In the genomic region with DNA sequence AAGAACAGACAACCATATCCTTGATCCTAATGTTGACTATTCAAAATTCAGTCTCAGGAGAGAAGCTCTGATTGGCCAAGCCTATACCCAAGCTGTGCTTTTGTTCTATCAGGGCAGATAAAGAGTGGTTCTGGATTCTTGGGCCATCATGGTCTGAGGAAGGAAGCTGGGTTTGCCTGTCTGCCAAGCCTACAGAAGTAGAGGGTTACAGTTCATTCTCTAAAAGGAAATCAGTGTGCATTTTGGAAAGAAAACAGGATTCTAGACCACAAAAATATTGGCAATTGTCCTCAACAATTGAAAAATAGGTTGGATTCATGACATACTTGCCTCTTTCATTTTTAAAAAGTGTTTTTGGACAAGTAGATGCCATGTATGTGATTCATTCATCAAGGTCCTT, we compare ENCODE assay signal across 19 cellular contexts.
DNase-seq lines count a peak whose midpoint lies in the region; ATAC-seq and TF ChIP-seq lines count a peak whose summit lies in the region.
"Had no signal": no experiment of that assay in that cellular context is flagged by ENCODE, and none has a peak within 500 bp of the region (broad histone marks: within the 10 kb centered on the region; RNA-seq: fewer than 3 reads in every experiment).

No MANE protein-coding gene starts in this region.

- DNase-seq in AG10803 (ENCODE audit: low read depth) (peak; percentile 13), astrocyte of the cerebellum (ENCODE audit: low read depth) (peak; percentile 54), dermis microvascular lymphatic vessel endothelial cell (ENCODE audit: low read depth in 2 of 2) (peak; percentile 11 to 35), fibroblast of peridontal ligament (ENCODE audit: extremely low read depth) (peak; percentile 12), endodermal cell (no peak), heart left ventricle (no peak)
- DNase-seq: BE2C; Calu3; CD8-positive, alpha-beta T cell; DMS53; DND-41; EL; H9 had no signal

- H3K36me3 Mint-ChIP-seq in endodermal cell (ENCODE audit: low read depth): peaks cover 2% of the 10 kb centered on the region
- H3K36me3 Mint-ChIP-seq in activated T-helper 17 cell treated with anti-CD3 and anti-CD28 coated beads, Interleukin-2, amount 50 U/mL, for 72 hours (ENCODE audit: low read depth): no peaks in the 10 kb centered on the region
- H3K36me3 Mint-ChIP-seq: CD14-positive monocyte; CD8-positive, alpha-beta T cell had no signal

- TF ChIP-seq CTCF in AG10803 (conservative IDR thresholded peaks at IDR 0.05; ENCODE audit: low read length): no peak
- no peak for TF ChIP-seq CTCF in astrocyte of the cerebellum (IDR thresholded peaks at IDR 0.05; ENCODE audit: low read depth, low read length, missing control alignments)
- no peak for TF ChIP-seq CTCF in endodermal cell (conservative IDR thresholded peaks at IDR 0.05)
- no peak for TF ChIP-seq CTCF in heart left ventricle (IDR thresholded peaks at IDR 0.05)

- H3K27ac ChIP-seq in endodermal cell (ENCODE audit: low read depth, low read length) (no peak overlapping the region), heart left ventricle (no peak overlapping the region)
- H3K27ac ChIP-seq: 22Rv1, A549 had no signal

- peaks cover 4% of the 10 kb centered on the region for H3K9me3 Mint-ChIP-seq in endodermal cell
- H3K9me3 Mint-ChIP-seq in activated T-helper 17 cell treated with anti-CD3 and anti-CD28 coated beads, Interleukin-2, amount 50 U/mL, for 72 hours: no peaks in the 10 kb centered on the region

- no peak overlapping the region for H3K4me3 Mint-ChIP-seq in endodermal cell
- no peak overlapping the region for H3K4me3 Mint-ChIP-seq in activated T-helper 17 cell treated with anti-CD3 and anti-CD28 coated beads, Interleukin-2, amount 50 U/mL, for 72 hours
- H3K4me3 Mint-ChIP-seq: CD14-positive monocyte; CD8-positive, alpha-beta T cell; H9 had no signal

- no peak for ATAC-seq in GM18858 (IDR thresholded peaks at IDR 0.05; ENCODE audit: unreplicated experiment)
- no peak for ATAC-seq in activated T-helper 17 cell treated with anti-CD3 and anti-CD28 coated beads, Interleukin-2, amount 50 U/mL, for 72 hours (replicated peaks)
- ATAC-seq in heart left ventricle: no peak
- ATAC-seq: A549; CD8-positive, alpha-beta T cell; GM12878 had no signal

- no peaks in the 10 kb centered on the region for H3K27me3 Mint-ChIP-seq in endodermal cell (ENCODE audit: insufficient read depth)
- H3K27me3 Mint-ChIP-seq in activated T-helper 17 cell treated with anti-CD3 and anti-CD28 coated beads, Interleukin-2, amount 50 U/mL, for 72 hours: no peaks in the 10 kb centered on the region

- H3K9ac ChIP-seq in endodermal cell (ENCODE audit: extremely low read depth, low read length, poor library complexity, severe bottlenecking): no peak overlapping the region

- no peak for TF ChIP-seq POLR2A in heart left ventricle (IDR thresholded peaks at IDR 0.05)

- H3K36me3 ChIP-seq in endodermal cell (ENCODE audit: control insufficient read depth, insufficient read depth, low read length) (no peaks in the 10 kb centered on the region), heart left ventricle (no peaks in the 10 kb centered on the region)
- H3K36me3 ChIP-seq: BE2C had no signal

- intact Hi-C loops in heart left ventricle (cut with DNase I): no loop called here

- H3K4me1 ChIP-seq in endodermal cell (ENCODE audit: control insufficient read depth, insufficient read depth, low read length) (no peaks in the 10 kb centered on the region), heart left ventricle (peaks cover 0 to 2% (median 0%) of the 10 kb centered on the region in 12 donors)
- H3K4me1 ChIP-seq: A549, BE2C had no signal

- peaks cover 12% of the 10 kb centered on the region for H3K9me3 ChIP-seq in endodermal cell (ENCODE audit: control insufficient read depth, low read length)
- peaks cover 0 to 5% (median 0%) of the 10 kb centered on the region in 12 donors for H3K9me3 ChIP-seq in heart left ventricle
- H3K9me3 ChIP-seq: A549, BE2C had no signal

- no peak overlapping the region for H3K4me3 ChIP-seq in AG10803 (ENCODE audit: low read length)
- no peak overlapping the region for H3K4me3 ChIP-seq in astrocyte of the cerebellum (ENCODE audit: low read depth, low read length)
- H3K4me3 ChIP-seq in endodermal cell (ENCODE audit: low read length): no peak overlapping the region
- H3K4me3 ChIP-seq in heart left ventricle: no peak overlapping the region
- H3K4me3 ChIP-seq: A549, GM12878 had no signal

- H3K27ac Mint-ChIP-seq in endodermal cell: no peak overlapping the region
- no peak overlapping the region for H3K27ac Mint-ChIP-seq in activated T-helper 17 cell treated with anti-CD3 and anti-CD28 coated beads, Interleukin-2, amount 50 U/mL, for 72 hours
- H3K27ac Mint-ChIP-seq: CD14-positive monocyte; CD8-positive, alpha-beta T cell; H9 had no signal

- H3K27me3 ChIP-seq in endodermal cell (ENCODE audit: control insufficient read depth, insufficient read depth, low read length, poor library complexity, severe bottlenecking) (no peaks in the 10 kb centered on the region), heart left ventricle (no peaks in the 10 kb centered on the region)
- H3K27me3 ChIP-seq: BE2C had no signal

- in situ Hi-C loops in astrocyte of the cerebellum (cut with HindIII; ENCODE audit: low sequenced_read_pairs): no loop called here

- H3K4me1 Mint-ChIP-seq in endodermal cell: peaks cover 11% of the 10 kb centered on the region
- no peaks in the 10 kb centered on the region for H3K4me1 Mint-ChIP-seq in activated T-helper 17 cell treated with anti-CD3 and anti-CD28 coated beads, Interleukin-2, amount 50 U/mL, for 72 hours

Comparison
In these comparisons a context has a peak if more than half of its experiments do, and no peak if none do; other contexts are left out.
1. DNase-seq: peak in AG10803 (single experiment), astrocyte of the cerebellum (single experiment), dermis microvascular lymphatic vessel endothelial cell (2 of 2) and fibroblast of peridontal ligament (single experiment); none in endodermal cell (single experiment) and heart left ventricle (0 of 5).